10 cellular contexts compared by ENCODE assay signal in genomic region chr3:42300013-42300412, GRCh38. TPM values are rescaled to one million over a fixed set of nuclear protein-coding genes. Genes with fewer than 3 reads are reported as not detected.
DNase-seq lines count a peak whose midpoint lies in the region; FAIRE-seq and TF ChIP-seq lines count a peak whose summit lies in the region.
"Had no signal": no experiment of that assay in that cellular context is flagged by ENCODE, and none has a peak within 500 bp of the region (broad histone marks: within the 10 kb centered on the region; RNA-seq: fewer than 3 reads in every experiment).

No MANE protein-coding gene starts in this region.

- peaks cover 21% of the 10 kb centered on the region for H3K27me3 Mint-ChIP-seq in neural progenitor cell (ENCODE audit: insufficient read depth, low read depth)
- H3K27me3 Mint-ChIP-seq in activated T-helper 1 cell treated with anti-CD3 and anti-CD28 coated beads, Interleukin-12 subunit alpha, Interleukin-12 subunit beta, Interleukin-2, Interleukin-4 antibody, amounts not matched to agents 30 ng/mL and 10 ng/mL and 1 ng/mL, durations not matched to agents 14 hours and 24 hours and 36 hours (ENCODE audit: insufficient read depth), result peaks cover 5% of the 10 kb centered on the region

- no peak for TF ChIP-seq CTCF in neural progenitor cell (IDR thresholded peaks at IDR 0.05)
- no peak for TF ChIP-seq CTCF in vagina (IDR thresholded peaks at IDR 0.05)

- intact Hi-C loops in vagina (cut with DNase I), result no loop called here
- intact Hi-C loops in activated T-helper 1 cell treated with anti-CD3 and anti-CD28 coated beads, Interleukin-12 subunit alpha, Interleukin-12 subunit beta, Interleukin-2, Interleukin-4 antibody, amounts not matched to agents 30 ng/mL and 10 ng/mL and 1 ng/mL, durations not matched to agents 14 hours and 24 hours and 36 hours (cut with micrococcal nuclease), result no loop called here

- peaks cover 5% of the 10 kb centered on the region for H4K20me1 ChIP-seq in neural progenitor cell (ENCODE audit: low read depth)

- H3K4me1 ChIP-seq in neural progenitor cell (no peaks in the 10 kb centered on the region), vagina (no peaks in the 10 kb centered on the region)
- H3K4me1 ChIP-seq: heart right ventricle had no signal

- no peaks in the 10 kb centered on the region for H3K9me3 Mint-ChIP-seq in neural progenitor cell
- no peaks in the 10 kb centered on the region for H3K9me3 Mint-ChIP-seq in activated T-helper 1 cell treated with anti-CD3 and anti-CD28 coated beads, Interleukin-12 subunit alpha, Interleukin-12 subunit beta, Interleukin-2, Interleukin-4 antibody, amounts not matched to agents 30 ng/mL and 10 ng/mL and 1 ng/mL, durations not matched to agents 14 hours and 24 hours and 36 hours
- H3K9me3 Mint-ChIP-seq: T-helper 1 cell treated with Interleukin-12 subunit alpha and Interleukin-12 subunit beta and Interleukin-4 antibody, amounts not matched to agents 30 μg/mL and 1 μg/mL, for 36 hours had no signal

- FAIRE-seq in GM12892 (lab: Jason Lieb, UNC), result peak; percentile 61
- FAIRE-seq in RCC 7860 (lab: Jason Lieb, UNC), result no peak

- no peak overlapping the region for H3K27ac Mint-ChIP-seq in neural progenitor cell
- H3K27ac Mint-ChIP-seq in activated T-helper 1 cell treated with anti-CD3 and anti-CD28 coated beads, Interleukin-12 subunit alpha, Interleukin-12 subunit beta, Interleukin-2, Interleukin-4 antibody, amounts not matched to agents 30 ng/mL and 10 ng/mL and 1 ng/mL, durations not matched to agents 14 hours and 24 hours and 36 hours, result no peak overlapping the region
- H3K27ac Mint-ChIP-seq: T-helper 1 cell treated with Interleukin-12 subunit alpha and Interleukin-12 subunit beta and Interleukin-4 antibody, amounts not matched to agents 30 μg/mL and 1 μg/mL, for 36 hours had no signal

- H3K27me3 ChIP-seq in neural progenitor cell (no peaks in the 10 kb centered on the region), vagina (no peaks in the 10 kb centered on the region)

- no peak overlapping the region for H3K9ac ChIP-seq in neural progenitor cell

- H3K79me2 ChIP-seq in neural progenitor cell (ENCODE audit: low read depth), result no peaks in the 10 kb centered on the region

- H3K4me3 ChIP-seq in neural progenitor cell, result no peak overlapping the region
- H3K4me3 ChIP-seq in vagina, result no peak overlapping the region
- H3K4me3 ChIP-seq: heart right ventricle had no signal

- H3K9me3 ChIP-seq in neural progenitor cell (ENCODE audit: low read depth) (no peaks in the 10 kb centered on the region), vagina (no peaks in the 10 kb centered on the region)
- H3K9me3 ChIP-seq: heart right ventricle had no signal

- H3K4me1 Mint-ChIP-seq in neural progenitor cell, result no peaks in the 10 kb centered on the region
- H3K4me1 Mint-ChIP-seq in activated T-helper 1 cell treated with anti-CD3 and anti-CD28 coated beads, Interleukin-12 subunit alpha, Interleukin-12 subunit beta, Interleukin-2, Interleukin-4 antibody, amounts not matched to agents 30 ng/mL and 10 ng/mL and 1 ng/mL, durations not matched to agents 14 hours and 24 hours and 36 hours (ENCODE audit: low read depth), result no peaks in the 10 kb centered on the region

- no peak overlapping the region for H3K27ac ChIP-seq in neural progenitor cell
- no peak overlapping the region for H3K27ac ChIP-seq in vagina
- H3K27ac ChIP-seq: heart right ventricle had no signal

- H3K36me3 ChIP-seq in neural progenitor cell (no peaks in the 10 kb centered on the region), vagina (no peaks in the 10 kb centered on the region)
- H3K36me3 ChIP-seq: heart right ventricle had no signal

- H2AFZ ChIP-seq in neural progenitor cell (replicated peaks), result no peak overlapping the region

- H3K36me3 Mint-ChIP-seq in neural progenitor cell, result no peaks in the 10 kb centered on the region
- no peaks in the 10 kb centered on the region for H3K36me3 Mint-ChIP-seq in activated T-helper 1 cell treated with anti-CD3 and anti-CD28 coated beads, Interleukin-12 subunit alpha, Interleukin-12 subunit beta, Interleukin-2, Interleukin-4 antibody, amounts not matched to agents 30 ng/mL and 10 ng/mL and 1 ng/mL, durations not matched to agents 14 hours and 24 hours and 36 hours (ENCODE audit: low read depth)

- DNase-seq in GM12892 (ENCODE audit: insufficient read length) (no peak), NAMALWA (ENCODE audit: low spot score) (peak; percentile 28), dermis blood vessel endothelial cell (peak; percentile 68), neural progenitor cell (ENCODE audit: low spot score) (peak; percentile 80), vagina (ENCODE audit: extremely low spot score in 2 of 2) (no peak), RCC 7860 (ENCODE audit: low spot score) (no peak), DMS79 treated with DMSO at 0.1 percent for 48 hours (lab: John Stamatoyannopoulos, UW) (no peak)
- DNase-seq in activated T-helper 1 cell treated with anti-CD3 and anti-CD28 coated beads, Interleukin-12 subunit alpha, Interleukin-12 subunit beta, Interleukin-2, Interleukin-4 antibody, amounts not matched to agents 30 ng/mL and 10 ng/mL and 1 ng/mL, durations not matched to agents 14 hours and 24 hours and 36 hours (ENCODE audit: low spot score), result no peak

- no peak overlapping the region for H3K4me2 ChIP-seq in neural progenitor cell

- TF ChIP-seq POLR2A in GM12892 (IDR thresholded peaks at IDR 0.05; ENCODE audit: low read depth, low read length) (no peak), vagina (IDR thresholded peaks at IDR 0.05) (no peak)

- no peak overlapping the region for H3K4me3 Mint-ChIP-seq in neural progenitor cell
- H3K4me3 Mint-ChIP-seq in activated T-helper 1 cell treated with anti-CD3 and anti-CD28 coated beads, Interleukin-12 subunit alpha, Interleukin-12 subunit beta, Interleukin-2, Interleukin-4 antibody, amounts not matched to agents 30 ng/mL and 10 ng/mL and 1 ng/mL, durations not matched to agents 14 hours and 24 hours and 36 hours, result no peak overlapping the region
- H3K4me3 Mint-ChIP-seq: T-helper 1 cell treated with Interleukin-12 subunit alpha and Interleukin-12 subunit beta and Interleukin-4 antibody, amounts not matched to agents 30 μg/mL and 1 μg/mL, for 36 hours had no signal

- H3F3A ChIP-seq in neural progenitor cell (ENCODE audit: low read depth), result no peaks in the 10 kb centered on the region

RNA-seq across cellular contexts. Expression of gene CCK, which starts 34.0 kb away (rescaled TPM):
- not detected for polyA plus RNA-seq in GM12892 (2012; ENCODE audit: missing spikeins)
- total RNA-seq in dermis blood vessel endothelial cell, result not detected in 2 replicates
- 1.1 and 3.4 TPM in 2 replicates for total RNA-seq in neural progenitor cell (ENCODE audit: low replicate concordance)
- total RNA-seq in vagina, result not detected
- total RNA-seq in activated T-helper 1 cell treated with anti-CD3 and anti-CD28 coated beads, Interleukin-12 subunit alpha, Interleukin-12 subunit beta, Interleukin-2, Interleukin-4 antibody, amounts not matched to agents 30 ng/mL and 10 ng/mL and 1 ng/mL, durations not matched to agents 14 hours and 24 hours and 36 hours, result not detected in 2 replicates
- total RNA-seq: heart right ventricle had no signal
- polyA plus RNA-seq: heart right ventricle had no signal

Comparison
In these comparisons a context has a peak if more than half of its experiments do, and no peak if none do; other contexts are left out.
1. DNase-seq: peak in NAMALWA (single experiment), dermis blood vessel endothelial cell (single experiment) and neural progenitor cell (single experiment); none in GM12892 (single experiment), vagina (0 of 2), activated T-helper 1 cell treated with anti-CD3 and anti-CD28 coated beads, Interleukin-12 subunit alpha, Interleukin-12 subunit beta, Interleukin-2, Interleukin-4 antibody, amounts not matched to agents 30 ng/mL and 10 ng/mL and 1 ng/mL, durations not matched to agents 14 hours and 24 hours and 36 hours (single experiment), RCC 7860 (single experiment) and DMS79 treated with DMSO at 0.1 percent for 48 hours (single experiment).